ENCODE assay signal across 19 cellular contexts in genomic region chr14:106201376-106201775, GRCh38.
"Had no signal": no experiment of that assay in that cellular context is flagged by ENCODE, and none has a peak within 500 bp of the region (broad histone marks: within the 10 kb centered on the region; RNA-seq: fewer than 3 reads in every experiment).

No MANE protein-coding gene starts in this region.

- H3K27me3 ChIP-seq: ascending aorta, colonic mucosa, neural progenitor cell, right atrium auricular region, thyroid gland had no signal

- H3K27me3 Mint-ChIP-seq: progenitor cell of endocrine pancreas had no signal

- H3K4me2 ChIP-seq: neural progenitor cell had no signal

- H3K4me3 ChIP-seq: ascending aorta, colonic mucosa, neural progenitor cell, right atrium auricular region, thyroid gland had no signal

- H3K36me3 ChIP-seq: ascending aorta, colonic mucosa, neural progenitor cell, right atrium auricular region, thyroid gland had no signal

- H3K9me3 ChIP-seq: ascending aorta, colonic mucosa, right atrium auricular region, thyroid gland had no signal

- H2AFZ ChIP-seq: neural progenitor cell had no signal

- H3K9ac ChIP-seq: neural progenitor cell had no signal

- H3K27ac ChIP-seq: ascending aorta, colonic mucosa, neural progenitor cell, right atrium auricular region, thyroid gland had no signal

- H3K27ac Mint-ChIP-seq: activated T-helper 1 cell treated with anti-CD3 and anti-CD28 coated beads, Interleukin-12 subunit alpha, Interleukin-12 subunit beta, Interleukin-2, Interleukin-4 antibody, amounts not matched to agents 30 ng/mL and 10 ng/mL and 1 ng/mL, durations not matched to agents 14 hours and 24 hours and 36 hours; memory B cell; neural progenitor cell; progenitor cell of endocrine pancreas; T-helper 1 cell treated with Interleukin-12 subunit alpha and Interleukin-12 subunit beta and Interleukin-4 antibody, amounts not matched to agents 30 μg/mL and 1 μg/mL, for 36 hours had no signal

- H3K36me3 Mint-ChIP-seq: memory B cell, neural progenitor cell had no signal

- H3K4me1 ChIP-seq: ascending aorta, colonic mucosa, neural progenitor cell, right atrium auricular region, thyroid gland had no signal

- DNase-seq: activated CD4-positive, alpha-beta T cell treated with anti-CD3 and anti-CD28 coated beads, Interleukin-2, amount 50 U/mL, for 4 hours; activated T-cell treated with anti-CD3 and anti-CD28 coated beads for 4 hours; colonic mucosa; erythroblast; hypothalamus; kidney; stimulated activated CD4-positive, alpha-beta T cell treated with anti-CD3 and anti-CD28 coated beads, Interleukin-12 subunit alpha, Interleukin-12 subunit beta, amount 100 ng/mL, for 4 hours; stimulated activated CD4-positive, alpha-beta T cell treated with anti-CD3 and anti-CD28 coated beads, Interleukin-1b, Interleukin-23, amount 100 ng/mL, for 48 hours; stimulated activated naive CD4-positive, alpha-beta T cell treated with Interleukin-2 at 50 U/mL for 16 hours; thyroid gland had no signal

- H3K9me3 Mint-ChIP-seq: activated T-helper 1 cell treated with anti-CD3 and anti-CD28 coated beads, Interleukin-12 subunit alpha, Interleukin-12 subunit beta, Interleukin-2, Interleukin-4 antibody, amounts not matched to agents 30 ng/mL and 10 ng/mL and 1 ng/mL, durations not matched to agents 14 hours and 24 hours and 36 hours; central memory CD8-positive, alpha-beta T cell; memory B cell; T-helper 1 cell treated with Interleukin-12 subunit alpha and Interleukin-12 subunit beta and Interleukin-4 antibody, amounts not matched to agents 30 μg/mL and 1 μg/mL, for 36 hours had no signal

- ATAC-seq: left lobe of liver had no signal

- H3K4me3 Mint-ChIP-seq: activated T-helper 1 cell treated with anti-CD3 and anti-CD28 coated beads, Interleukin-12 subunit alpha, Interleukin-12 subunit beta, Interleukin-2, Interleukin-4 antibody, amounts not matched to agents 30 ng/mL and 10 ng/mL and 1 ng/mL, durations not matched to agents 14 hours and 24 hours and 36 hours; central memory CD8-positive, alpha-beta T cell; memory B cell; neural progenitor cell had no signal

- H3K4me1 Mint-ChIP-seq: central memory CD8-positive, alpha-beta T cell; memory B cell; neural progenitor cell had no signal
